In the genomic region with DNA sequence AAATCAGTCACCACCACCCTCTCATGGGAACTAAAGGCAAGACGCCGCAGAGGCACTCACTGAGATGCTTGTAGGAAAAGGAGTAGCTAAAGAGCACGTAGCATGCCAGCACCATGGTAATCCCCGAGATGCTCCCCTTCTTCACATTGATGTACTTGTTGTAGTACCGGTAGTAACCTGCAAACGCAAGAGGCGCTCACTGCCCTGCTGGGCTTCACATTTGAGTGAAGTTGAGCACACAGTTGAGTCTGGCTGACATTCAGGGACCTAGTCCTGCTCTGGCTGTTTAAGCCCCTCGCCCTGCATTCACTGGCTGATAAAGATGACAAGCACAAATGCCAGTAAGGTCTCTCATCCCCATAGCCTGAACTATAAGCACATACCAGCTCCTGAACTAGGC, we compare ENCODE assay signal across 9 cellular contexts. TPM values are rescaled to one million over a fixed set of nuclear protein-coding genes. Genes with fewer than 3 reads are reported as not detected.
DNase-seq lines count a peak whose midpoint lies in the region; ATAC-seq and TF ChIP-seq lines count a peak whose summit lies in the region.
"Had no signal": no experiment of that assay in that cellular context is flagged by ENCODE, and none has a peak within 500 bp of the region (broad histone marks: within the 10 kb centered on the region; RNA-seq: fewer than 3 reads in every experiment).

No MANE protein-coding gene starts in this region.

- H3K27me3 Mint-ChIP-seq in T-helper 17 cell = no peaks in the 10 kb centered on the region

- H3K36me3 Mint-ChIP-seq in T-helper 17 cell (ENCODE audit: low read depth) = peaks cover 3% of the 10 kb centered on the region

- no peak overlapping the region for H3K4me3 ChIP-seq in BJ (ENCODE audit: low read depth, low read length)
- no peak overlapping the region for H3K4me3 ChIP-seq in HAP-1
- H3K4me3 ChIP-seq in foreskin fibroblast (ENCODE audit: low read depth in 1 of 2, low read length in 2 of 2) = no peak overlapping the region

- TF ChIP-seq CTCF in BJ (IDR thresholded peaks at IDR 0.05; ENCODE audit: insufficient read depth, low read depth, low read length) (peak; percentile 35), foreskin fibroblast (IDR thresholded peaks at IDR 0.05; ENCODE audit: low read depth, low read length) (peak; percentile 22)

- DNase-seq in BJ (ENCODE audit: low read depth) (no peak), HAP-1 (ENCODE audit: low spot score in 2 of 2) (peak; percentile 27 to 57), T-helper 17 cell (no peak), foreskin fibroblast (peak in 1 of 2 donors; percentile 46), mucosa of gallbladder (ENCODE audit: low spot score) (no peak), NCI-H2081 treated with DMSO at 0.1 percent for 48 hours (lab: John Stamatoyannopoulos, UW) (no peak)
- DNase-seq: T1000 had no signal

- CTCF ChIA-PET in BJ (lab: Yijun Ruan, JAX) = no interaction called here

- H3K27ac Mint-ChIP-seq in T-helper 17 cell = no peak overlapping the region

- POLR2A ChIA-PET in BJ (lab: Charles Lee) = no interaction called here

- no peaks in the 10 kb centered on the region for H3K4me1 ChIP-seq in HAP-1

- ATAC-seq in T-helper 17 cell = peak; percentile 60
- no peak for ATAC-seq in GM18873 (IDR thresholded peaks at IDR 0.05; ENCODE audit: low FRiP score, unreplicated experiment)
- ATAC-seq in HG02840 (IDR thresholded peaks at IDR 0.05; ENCODE audit: low FRiP score, unreplicated experiment) = no peak

- no peak overlapping the region for H3K4me3 Mint-ChIP-seq in T-helper 17 cell

- in situ Hi-C loops in HAP-1 (cut with MboI; ENCODE audit: low sequenced_read_pairs) = no loop called here

- H3K27me3 ChIP-seq in BJ (ENCODE audit: control insufficient read depth, insufficient read depth, low read length) (no peaks in the 10 kb centered on the region), HAP-1 (ENCODE audit: low read depth) (no peaks in the 10 kb centered on the region)

- peaks cover 22% of the 10 kb centered on the region for H3K4me1 Mint-ChIP-seq in T-helper 17 cell

- peaks cover 29% of the 10 kb centered on the region for H3K36me3 ChIP-seq in BJ (ENCODE audit: control insufficient read depth, insufficient read depth, low read length)
- peaks cover 89% of the 10 kb centered on the region for H3K36me3 ChIP-seq in HAP-1 (replicated peaks)

- H3K9me3 ChIP-seq in HAP-1 (no peaks in the 10 kb centered on the region), T-helper 17 cell (ENCODE audit: control insufficient read depth, low read length, poor library complexity, severe bottlenecking) (no peaks in the 10 kb centered on the region)

RNA-seq across cellular contexts. Expression of a gene that starts 6.9 kb away (rescaled TPM):
- polyA plus RNA-seq in BJ (2011; rRNA removed) = 381 and 619 TPM in 2 replicates
- polyA minus RNA-seq in BJ (2011; rRNA and poly(A)+ RNA removed) = 59.1 and 76.7 TPM in 2 replicates
- total RNA-seq in T-helper 17 cell (100 to 1,000 TPM in 1 of 2 donors, 10 to 100 TPM in 1; 83.3 to 103 TPM), mucosa of gallbladder (248 TPM)

RNA-seq across cellular contexts. Expression of a gene that starts 13.6 kb away (rescaled TPM):
- polyA plus RNA-seq in BJ (2011; rRNA removed) = 8.2 and 11.4 TPM in 2 replicates
- polyA minus RNA-seq in BJ (2011; rRNA and poly(A)+ RNA removed) = 4.4 and 7.2 TPM in 2 replicates
- 10 to 100 TPM; 12.5 to 18.1 TPM for total RNA-seq in T-helper 17 cell
- 13.0 TPM for total RNA-seq in mucosa of gallbladder

RNA-seq across cellular contexts. Expression of a gene that starts 20.3 kb away (rescaled TPM):
- 33.6 and 40.1 TPM in 2 replicates for polyA plus RNA-seq in BJ (2011; rRNA removed)
- polyA minus RNA-seq in BJ (2011; rRNA and poly(A)+ RNA removed) = 27.6 and 47.2 TPM in 2 replicates
- total RNA-seq in T-helper 17 cell = 10 to 100 TPM; 35.0 to 42.9 TPM
- total RNA-seq in mucosa of gallbladder = 29.0 TPM

RNA-seq across cellular contexts. Expression of a gene that starts 20.5 kb away (rescaled TPM):
- polyA plus RNA-seq in BJ (2011; rRNA removed) = 1.7 and 3.5 TPM in 2 replicates
- polyA minus RNA-seq in BJ (2011; rRNA and poly(A)+ RNA removed) = 1.7 and 2.4 TPM in 2 replicates
- 1 to 10 TPM; 3.6 to 3.8 TPM for total RNA-seq in T-helper 17 cell
- total RNA-seq in mucosa of gallbladder = 4.9 TPM

RNA-seq across cellular contexts. Expression of a gene that starts 41.0 kb away (rescaled TPM):
- polyA plus RNA-seq in BJ (2011; rRNA removed) = 12.3 and 12.5 TPM in 2 replicates
- polyA minus RNA-seq in BJ (2011; rRNA and poly(A)+ RNA removed) = 11.2 and 12.8 TPM in 2 replicates
- 100 to 1,000 TPM; 189 to 198 TPM for total RNA-seq in T-helper 17 cell
- 27.3 TPM for total RNA-seq in mucosa of gallbladder

Comparison
In these comparisons a context has a peak if more than half of its experiments do, and no peak if none do; other contexts are left out.
1. DNase-seq: peak in HAP-1 (2 of 2); none in BJ (single experiment), T-helper 17 cell (0 of 3), mucosa of gallbladder (single experiment) and NCI-H2081 treated with DMSO at 0.1 percent for 48 hours (single experiment).